8 cellular contexts compared by ENCODE assay signal in the genomic region with DNA sequence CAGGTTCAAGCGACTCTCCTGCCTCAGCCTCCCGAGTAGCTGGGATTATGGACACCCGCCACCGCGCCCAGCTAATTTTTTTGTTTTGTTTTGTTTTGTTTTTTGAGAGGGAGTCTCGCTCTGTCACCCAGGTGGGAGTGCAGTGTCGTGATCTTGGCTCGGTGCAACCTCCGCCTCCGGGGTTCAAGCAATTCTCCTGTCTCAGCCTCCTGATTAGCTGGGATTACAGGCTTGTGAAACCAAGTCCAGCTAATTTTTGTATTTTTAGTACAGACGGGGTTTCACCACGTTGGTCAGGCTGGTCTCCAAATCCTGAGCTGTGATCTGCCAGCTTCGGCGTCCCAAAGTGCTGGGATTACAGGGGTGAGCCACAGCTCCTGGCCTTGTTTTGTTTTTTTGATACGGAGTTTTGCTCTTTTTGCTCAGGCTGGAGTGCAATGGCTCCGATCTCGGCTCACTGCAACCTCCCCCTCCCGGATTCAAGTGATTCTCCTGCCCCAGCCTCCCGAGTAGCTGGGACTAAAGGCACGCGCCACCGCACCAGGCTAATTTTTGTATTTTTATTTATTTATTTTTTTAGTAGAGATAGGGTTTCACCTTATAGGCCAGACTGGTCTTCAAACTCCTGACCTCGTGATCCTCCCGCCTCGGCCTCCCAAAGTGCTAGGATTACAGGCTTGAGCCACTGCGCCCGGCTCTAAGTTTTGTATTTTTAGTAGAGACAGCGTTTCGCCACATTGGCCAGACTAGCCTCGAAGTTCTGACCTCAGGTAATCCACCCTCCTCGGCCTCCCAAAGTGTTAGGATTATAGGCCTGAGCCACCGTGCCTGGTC. TPM values are rescaled to one million over a fixed set of nuclear protein-coding genes. Genes with fewer than 3 reads are reported as not detected.
DNase-seq lines count a peak whose midpoint lies in the region; ATAC-seq and TF ChIP-seq lines count a peak whose summit lies in the region.
"Not testable (repeated sequence)": the region's sequence is repeated elsewhere in the genome, so short reads cannot be mapped to it uniquely, and the experiment has no call there.

No MANE protein-coding gene starts in this region.

- H3K9me3 ChIP-seq in A673 (ENCODE audit: low read depth, low read length, poor library complexity, severe bottlenecking); GM23248 (ENCODE audit: low read depth); PC-3 (ENCODE audit: low read length); right cardiac atrium (ENCODE audit: control insufficient read depth, low read length): not testable (repeated sequence)

- in situ Hi-C loops in GM23248 (cut with MboI), result not testable (repeated sequence)

- intact Hi-C loops in A673 (cut with micrococcal nuclease; ENCODE audit: unreplicated experiment); PC-3 (cut with micrococcal nuclease); right cardiac atrium (cut with DNase I): not testable (repeated sequence)
- intact Hi-C loops in activated naive CD4-positive, alpha-beta T cell treated with anti-CD3 and anti-CD28 coated beads for 36 hours (cut with micrococcal nuclease), result loop anchor here (1.0 kb wide), 4 partner anchors 45 to 504 kb away; a partner anchor contains a TSS

- H3K79me2 ChIP-seq in GM23248 (ENCODE audit: insufficient read depth) (peaks cover 34% of the 10 kb centered on the region), PC-3 (ENCODE audit: low read length) (peaks cover 28% of the 10 kb centered on the region)

- H3F3A ChIP-seq in GM23248 (ENCODE audit: insufficient read depth); PC-3 (ENCODE audit: low read length, unreplicated experiment): not testable (repeated sequence)

- H3K27me3 ChIP-seq in A673 (replicated peaks; ENCODE audit: insufficient read depth, low read depth, low read length, poor library complexity); GM23248 (replicated peaks; ENCODE audit: insufficient read depth); PC-3 (ENCODE audit: low read length); right cardiac atrium (ENCODE audit: control insufficient read depth, insufficient read depth): not testable (repeated sequence)

- peak overlapping the region; percentile 93 for H3K4me3 ChIP-seq in A673 (ENCODE audit: low read depth, low read length, poor library complexity, severe bottlenecking)
- peak overlapping the region; percentile 83 for H3K4me3 ChIP-seq in GM23248
- peak overlapping the region; percentile 67; the same call in 1 of the 2 replicates for H3K4me3 ChIP-seq in PC-3 (ENCODE audit: low read length)
- H3K4me3 ChIP-seq in coronary artery, result peak overlapping the region; percentile 92
- H3K4me3 ChIP-seq in right cardiac atrium (ENCODE audit: low read length), result peak overlapping the region; percentile 36
- peak overlapping the region; percentile 21 to 97 (median 36) for H3K4me3 ChIP-seq in skin epidermis

- H3K9ac ChIP-seq in GM23248 (peak overlapping the region; percentile 92), PC-3 (ENCODE audit: low read length) (peak overlapping the region; percentile 78)

- H3K27me3 Mint-ChIP-seq in activated naive CD4-positive, alpha-beta T cell treated with anti-CD3 and anti-CD28 coated beads for 36 hours (ENCODE audit: low read depth); naive B cell: not testable (repeated sequence)

- H3K4me2 ChIP-seq in GM23248 (ENCODE audit: unreplicated experiment) (peak overlapping the region; percentile 85), PC-3 (ENCODE audit: low read length) (peak overlapping the region; percentile 90)

- not testable (repeated sequence) for H3K27ac Mint-ChIP-seq in activated naive CD4-positive, alpha-beta T cell treated with anti-CD3 and anti-CD28 coated beads for 36 hours
- H3K27ac Mint-ChIP-seq in naive B cell, result peak overlapping the region in 5 of 6 donors; percentile 39 to 98 (median 86)

- TF ChIP-seq CTCF in A673 (conservative IDR thresholded peaks at IDR 0.05; ENCODE audit: low read depth, low read length); PC-3 (conservative IDR thresholded peaks at IDR 0.05; ENCODE audit: low read depth, low read length); coronary artery (IDR thresholded peaks at IDR 0.05): not testable (repeated sequence)

- BruUV-seq in A673 (replicated peaks; lab: Mats Ljungman, UMichigan); PC-3 (replicated peaks; lab: Mats Ljungman, UMichigan): not testable (repeated sequence)

- not testable (repeated sequence) for H3K4me1 ChIP-seq in A673 (ENCODE audit: insufficient read depth, low read length, poor library complexity, severe bottlenecking); GM23248 (ENCODE audit: insufficient read depth); PC-3 (ENCODE audit: insufficient read depth, low read length); right cardiac atrium (ENCODE audit: control insufficient read depth, insufficient read depth, low read length)

- POLR2A ChIA-PET in A673 (lab: Charles Lee; ENCODE audit: low non-redundant PET) (interaction anchor here (0.7 kb wide), 1 partner anchor 64 kb away, joined by 3 read pairs; no protein-coding TSS in a partner anchor), PC-3 (lab: Charles Lee; ENCODE audit: unreplicated experiment) (interaction anchor here (0.5 to 1.0 kb wide), 7 partner anchors 28 to 1603 kb away, joined by 3 to 13 read pairs (median 5); no protein-coding TSS in a partner anchor)

- peaks cover 17% of the 10 kb centered on the region for H3K4me1 Mint-ChIP-seq in activated naive CD4-positive, alpha-beta T cell treated with anti-CD3 and anti-CD28 coated beads for 36 hours (ENCODE audit: low read depth)
- peaks cover 4 to 29% (median 9%) of the 10 kb centered on the region in 3 donors for H3K4me1 Mint-ChIP-seq in naive B cell

- ATAC-seq in PC-3; right cardiac atrium; naive B cell (ENCODE audit: low read depth in 2 of 2): not testable (repeated sequence)

- H3K9me2 ChIP-seq in GM23248 (ENCODE audit: insufficient read depth); PC-3 (replicated peaks; ENCODE audit: low read length): not testable (repeated sequence)

- H3K27ac ChIP-seq in A673 (ENCODE audit: low read depth, low read length, poor library complexity, severe bottlenecking) (peak overlapping the region; percentile 85), GM23248 (peak overlapping the region; percentile 92), PC-3 (ENCODE audit: low read length) (peak overlapping the region; percentile 51; the same call in 1 of the 2 replicates), coronary artery (peak overlapping the region; percentile 93 to 99), skin epidermis (peak overlapping the region in 20 of 21 experiments; percentile 55 to 96 (median 91))
- not testable (repeated sequence) for H3K27ac ChIP-seq in right cardiac atrium (ENCODE audit: low read length)

- not testable (repeated sequence) for H3K9me3 Mint-ChIP-seq in activated naive CD4-positive, alpha-beta T cell treated with anti-CD3 and anti-CD28 coated beads for 36 hours; naive B cell

- not testable (repeated sequence) for DNase-seq in A673 (ENCODE audit: low spot score); GM23248; PC-3; activated naive CD4-positive, alpha-beta T cell treated with anti-CD3 and anti-CD28 coated beads for 36 hours; coronary artery (ENCODE audit: low spot score); naive B cell
- DNase-seq in right cardiac atrium, result peak in 2 of 3 donors; percentile 43 to 45

- 75 to 78% methylated on average over 29 to 32 of the region's 32 CpGs for WGBS in GM23248 (ENCODE audit: low coverage in 1 of 2, low lambda C conversion rate in 2 of 2, missing lambda C conversion rate in 2 of 2), 2 experiments
- WGBS in right cardiac atrium, result 94% methylated on average over 32 of the region's 32 CpGs

- not testable (repeated sequence) for H3K36me3 ChIP-seq in A673 (ENCODE audit: insufficient read depth, low read length, poor library complexity, severe bottlenecking); GM23248 (ENCODE audit: low read depth); PC-3 (ENCODE audit: low read depth, low read length)

- not testable (repeated sequence) for H4K20me1 ChIP-seq in GM23248 (ENCODE audit: insufficient read depth); PC-3 (ENCODE audit: low read length)

- not testable (repeated sequence) for H3K36me3 Mint-ChIP-seq in activated naive CD4-positive, alpha-beta T cell treated with anti-CD3 and anti-CD28 coated beads for 36 hours (ENCODE audit: low read depth); naive B cell

- H2AFZ ChIP-seq in GM23248, result peak overlapping the region; percentile 95
- peak overlapping the region; percentile 92; the same call in 1 of the 2 replicates for H2AFZ ChIP-seq in PC-3 (ENCODE audit: low read length)

- CTCF ChIA-PET in A673 (lab: Charles Lee), result not testable (repeated sequence)
- CTCF ChIA-PET in PC-3 (lab: Charles Lee), result interaction anchor here (1.0 kb wide), 1 partner anchor 73 kb away, joined by 4 read pairs; no protein-coding TSS in a partner anchor
- CTCF ChIA-PET in activated naive CD4-positive, alpha-beta T cell treated with anti-CD3 and anti-CD28 coated beads for 36 hours (lab: Charles Lee), result interaction anchor here (0.6 to 2.2 kb wide), 4 partner anchors 32 to 202 kb away, joined by 5 to 8 read pairs (median 5); no protein-coding TSS in a partner anchor

- peak overlapping the region; percentile 79 for H3K4me3 Mint-ChIP-seq in activated naive CD4-positive, alpha-beta T cell treated with anti-CD3 and anti-CD28 coated beads for 36 hours
- H3K4me3 Mint-ChIP-seq in naive B cell, result peak overlapping the region in 5 of 8 donors; percentile 12 to 88 (median 60)

RNA-seq across cellular contexts. Expression of a gene that starts 1.0 kb away (rescaled TPM):
- total RNA-seq in A673 (2021), result 13.1 and 15.2 TPM in 2 replicates
- 5.3 and 8.6 TPM in 2 replicates for total RNA-seq in GM23248 (2014; rRNA removed; shearing (Covaris generic))
- polyA plus RNA-seq in GM23248 (2016; fragmentation: Nextera tagmentation; extraction: Ambion mirVana), result 8.4 and 8.7 TPM in 2 replicates
- total RNA-seq in PC-3 (2014; rRNA removed), result 9.2 and 9.7 TPM in 2 replicates
- total RNA-seq in activated naive CD4-positive, alpha-beta T cell treated with anti-CD3 and anti-CD28 coated beads for 36 hours, result 10 to 100 TPM; 11.1 to 11.4 TPM
- total RNA-seq in right cardiac atrium, result 10 to 100 TPM; 11.9 to 13.9 (median 12.8) TPM
- 5.6 TPM for polyA plus RNA-seq in right cardiac atrium
- 10 to 100 TPM in 5 of 6 donors, 1 to 10 TPM in 1; 6.1 to 25.9 (median 15.4) TPM for polyA plus RNA-seq in naive B cell (ENCODE audit: low read depth in 6 of 6)

RNA-seq across cellular contexts. Expression of a gene that starts 45.3 kb away (rescaled TPM):
- total RNA-seq in A673 (2021) (4.4 and 7.5 TPM in 2 replicates), PC-3 (2014; rRNA removed) (25.9 and 29.4 TPM in 2 replicates), right cardiac atrium (100 to 1,000 TPM; 160 to 207 (median 170) TPM)
- total RNA-seq in GM23248 (2014; rRNA removed; shearing (Covaris generic)), result 24.2 and 24.5 TPM in 2 replicates
- polyA plus RNA-seq in GM23248 (2016; fragmentation: Nextera tagmentation; extraction: Ambion mirVana) (10.2 and 11.2 TPM in 2 replicates), right cardiac atrium (221 TPM), naive B cell (ENCODE audit: low read depth in 6 of 6) (1 to 10 TPM; 3.1 to 6.0 (median 3.9) TPM)
- total RNA-seq in activated naive CD4-positive, alpha-beta T cell treated with anti-CD3 and anti-CD28 coated beads for 36 hours, result 1 to 10 TPM; 2.6 to 2.9 TPM

Comparison
In these comparisons a context has a peak if more than half of its experiments do, and no peak if none do; other contexts are left out.
1. H3K4me3 ChIP-seq: peak in every context shown above with its lines; median percentile 93 in A673; 92 in coronary artery; 83 in GM23248; 67 in PC-3; 36 in right cardiac atrium; 36 in skin epidermis.